Comparison of ENCODE assay signal across 12 cellular contexts in genomic region chr20:37757550-37757949, GRCh38.
DNase-seq lines count a peak whose midpoint lies in the region; ATAC-seq and TF ChIP-seq lines count a peak whose summit lies in the region.
"Had no signal": no experiment of that assay in that cellular context is flagged by ENCODE, and none has a peak within 500 bp of the region (broad histone marks: within the 10 kb centered on the region; RNA-seq: fewer than 3 reads in every experiment).

No MANE protein-coding gene starts in this region.

- H4K20me1 ChIP-seq in PC-3 (ENCODE audit: low read length), result no peaks in the 10 kb centered on the region

- TF ChIP-seq CTCF in GM06990 (IDR thresholded peaks at IDR 0.05; ENCODE audit: insufficient read depth, low read length, poor library complexity, severe bottlenecking) (peak; percentile 19), PC-3 (conservative IDR thresholded peaks at IDR 0.05; ENCODE audit: low read depth, low read length) (peak; percentile 20), fibroblast of villous mesenchyme (IDR thresholded peaks at IDR 0.05; ENCODE audit: insufficient read depth, low read depth, low read length) (peak; percentile 6)

- no peaks in the 10 kb centered on the region for H3K9me2 ChIP-seq in PC-3 (replicated peaks; ENCODE audit: low read length)

- H3K9ac ChIP-seq in PC-3 (ENCODE audit: low read length), result no peak overlapping the region

- DNase-seq in NCI-H146 (lab: John Stamatoyannopoulos, UW) (peak; percentile 11), NCI-H146 treated with DMSO at 0.1 percent for 48 hours (lab: John Stamatoyannopoulos, UW; ENCODE audit: unreplicated experiment) (no peak), GM06990 (ENCODE audit: extremely low read depth, insufficient read length) (no peak), PC-3 (no peak), fibroblast of villous mesenchyme (ENCODE audit: low read depth) (no peak), HPDE6-E6E7 (ENCODE audit: extremely low spot score) (no peak), dedifferentiated amniotic fluid mesenchymal stem cell (ENCODE audit: extremely low spot score) (no peak), NCI-H128 (lab: John Stamatoyannopoulos, UW; ENCODE audit: unreplicated experiment) (no peak)
- DNase-seq: activated CD4-positive, CD25-positive, alpha-beta regulatory T cell treated with anti-CD3 and anti-CD28 coated beads, Interleukin-2, amount 50 U/mL, for 72 hours; dorsolateral prefrontal cortex; NCI-H2029 treated with DMSO at 0.1 percent for 48 hours; spleen had no signal

- no peaks in the 10 kb centered on the region for H3K4me1 ChIP-seq in PC-3 (ENCODE audit: insufficient read depth, low read length)

- POLR2A ChIA-PET in PC-3 (lab: Charles Lee; ENCODE audit: unreplicated experiment), result no interaction called here

- H3K36me3 ChIP-seq in GM06990 (ENCODE audit: control insufficient read depth, insufficient read depth, low read length) (peaks cover 4% of the 10 kb centered on the region; the same call in 1 of the 2 replicates), PC-3 (ENCODE audit: low read depth, low read length) (peaks cover 5% of the 10 kb centered on the region; the same call in 1 of the 2 replicates)

- intact Hi-C loops in PC-3 (cut with micrococcal nuclease), result no loop called here

- H3K27ac ChIP-seq in PC-3 (ENCODE audit: low read length), result no peak overlapping the region
- H3K27ac ChIP-seq: dorsolateral prefrontal cortex, spleen had no signal

- H3K4me2 ChIP-seq in PC-3 (ENCODE audit: low read length), result no peak overlapping the region

- H3K27me3 ChIP-seq in GM06990 (replicated peaks; ENCODE audit: control insufficient read depth, insufficient read depth, low read length) (no peaks in the 10 kb centered on the region), PC-3 (ENCODE audit: low read length) (no peaks in the 10 kb centered on the region)
- H3K27me3 ChIP-seq: dorsolateral prefrontal cortex, spleen had no signal

- H3K4me3 ChIP-seq in GM06990 (replicated peaks; ENCODE audit: low read depth, low read length), result no peak overlapping the region
- H3K4me3 ChIP-seq in PC-3 (ENCODE audit: low read length), result no peak overlapping the region
- no peak overlapping the region for H3K4me3 ChIP-seq in fibroblast of villous mesenchyme (ENCODE audit: low read depth, low read length)
- H3K4me3 ChIP-seq: dorsolateral prefrontal cortex, spleen had no signal

- H3K9me3 ChIP-seq in PC-3 (ENCODE audit: low read length), result no peaks in the 10 kb centered on the region
- H3K9me3 ChIP-seq: spleen had no signal

- CTCF ChIA-PET in PC-3 (lab: Charles Lee), result interaction anchor here (0.6 kb wide), 1 partner anchor 24 kb away, joined by 3 read pairs; no protein-coding TSS in a partner anchor

- no peak overlapping the region for H2AFZ ChIP-seq in PC-3 (ENCODE audit: low read length)

- BruUV-seq in PC-3 (replicated peaks; lab: Mats Ljungman, UMichigan), result no TSS peak

- no peaks in the 10 kb centered on the region for H3F3A ChIP-seq in PC-3 (ENCODE audit: low read length, unreplicated experiment)

- peak; percentile 50; the same call in 1 of the 2 replicates for ATAC-seq in PC-3

- H3K79me2 ChIP-seq in PC-3 (ENCODE audit: low read length), result no peaks in the 10 kb centered on the region
